Comparison of ENCODE assay signal across 18 cellular contexts in the genomic region with DNA sequence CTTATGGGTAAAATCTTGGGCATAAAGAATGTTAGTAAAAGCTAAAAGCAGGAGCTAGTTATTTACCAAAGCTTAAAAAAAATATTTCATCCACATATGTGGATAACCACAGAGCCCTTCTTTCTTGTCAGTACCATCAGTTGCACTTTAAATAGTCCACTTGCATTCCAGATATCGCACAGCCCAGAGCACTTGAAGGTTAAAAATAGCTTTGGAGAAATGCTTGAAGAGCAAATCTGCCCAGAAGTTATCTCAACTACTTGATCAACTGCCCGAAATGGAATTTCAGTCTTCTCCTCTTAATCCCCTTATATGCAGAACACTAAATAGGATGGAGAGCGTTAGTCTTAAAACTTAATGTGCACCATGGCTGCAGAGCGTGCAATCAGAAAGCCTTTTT.
DNase-seq lines count a peak whose midpoint lies in the region; ATAC-seq and TF ChIP-seq lines count a peak whose summit lies in the region.
"Had no signal": no experiment of that assay in that cellular context is flagged by ENCODE, and none has a peak within 500 bp of the region (broad histone marks: within the 10 kb centered on the region; RNA-seq: fewer than 3 reads in every experiment).

No MANE protein-coding gene starts in this region.

- no peaks in the 10 kb centered on the region for H3K27me3 Mint-ChIP-seq in nephron (ENCODE audit: low read depth)

- WGBS in heart right ventricle, 2 donors: 37 to 43% methylated on average over 4 of the region's 4 CpGs

- H3K4me3 Mint-ChIP-seq in nephron: peak overlapping the region in 2 of 3 experiments; percentile 76 to 77

- intact Hi-C loops in Right ventricle myocardium inferior (cut with DNase I): no loop called here
- intact Hi-C loops in cardiac septum (cut with DNase I): no loop called here
- intact Hi-C loops in heart right ventricle (cut with DNase I): no loop called here

- no peaks in the 10 kb centered on the region for H3K27me3 ChIP-seq in heart right ventricle

- H3K36me3 Mint-ChIP-seq in nephron (ENCODE audit: low read depth): no peaks in the 10 kb centered on the region

- peaks cover 0 to 83% (median 21%) of the 10 kb centered on the region in 9 donors for H3K4me1 ChIP-seq in heart right ventricle

- H3K9me3 ChIP-seq in heart right ventricle: no peaks in the 10 kb centered on the region
- H3K9me3 ChIP-seq: HAP-1 had no signal

- no peak overlapping the region for H3K27ac Mint-ChIP-seq in nephron

- no peak for DNase-seq in Right ventricle myocardium inferior (ENCODE audit: missing footprints)
- DNase-seq in cardiac septum (ENCODE audit: low spot score): no peak
- DNase-seq in heart right ventricle: peak in 1 of 2 donors; percentile 24
- no peak for DNase-seq in NCI-H1694 (lab: John Stamatoyannopoulos, UW)
- DNase-seq: C1 segment of cervical spinal cord, DMS153, IMR-90, MV-4-11, NCI-H1417 treated with DMSO at 0.1 percent for 48 hours, NCI-H2081 treated with DMSO at 0.1 percent for 48 hours, NCI-H524, OCI-M1, RPMI8226 had no signal

- TF ChIP-seq CTCF in heart right ventricle (IDR thresholded peaks at IDR 0.05) (no peak), nephron (IDR thresholded peaks at IDR 0.05; ENCODE audit: unreplicated experiment in 3 of 3) (no peak)

- peak overlapping the region; percentile 4 to 81 (median 72) for H3K27ac ChIP-seq in heart right ventricle

- ATAC-seq in Right ventricle myocardium inferior (peak; percentile 75), heart right ventricle (peak; percentile 65 to 85 (median 80)), HG03571 (IDR thresholded peaks at IDR 0.05; ENCODE audit: unreplicated experiment) (no peak), HG03159 (IDR thresholded peaks at IDR 0.05; ENCODE audit: unreplicated experiment) (no peak), GM18868 (IDR thresholded peaks at IDR 0.05; ENCODE audit: unreplicated experiment) (no peak)

- H3K36me3 ChIP-seq in heart right ventricle: peaks cover 0 to 93% (median 33%) of the 10 kb centered on the region in 9 donors
- H3K36me3 ChIP-seq: HAP-1 had no signal

- H3K4me1 Mint-ChIP-seq in nephron: peaks cover 23% of the 10 kb centered on the region

- no peaks in the 10 kb centered on the region for H3K9me3 Mint-ChIP-seq in nephron

- H3K4me3 ChIP-seq in heart right ventricle: peak overlapping the region in 7 of 10 donors; percentile 21 to 44 (median 36)
- H3K4me3 ChIP-seq: HAP-1 had no signal

Comparison
In these comparisons a context has a peak if more than half of its experiments do, and no peak if none do; other contexts are left out.
1. ATAC-seq: peak in Right ventricle myocardium inferior (single experiment) and heart right ventricle (8 of 8); none in HG03571 (single experiment), HG03159 (single experiment) and GM18868 (single experiment).